In the genomic region with DNA sequence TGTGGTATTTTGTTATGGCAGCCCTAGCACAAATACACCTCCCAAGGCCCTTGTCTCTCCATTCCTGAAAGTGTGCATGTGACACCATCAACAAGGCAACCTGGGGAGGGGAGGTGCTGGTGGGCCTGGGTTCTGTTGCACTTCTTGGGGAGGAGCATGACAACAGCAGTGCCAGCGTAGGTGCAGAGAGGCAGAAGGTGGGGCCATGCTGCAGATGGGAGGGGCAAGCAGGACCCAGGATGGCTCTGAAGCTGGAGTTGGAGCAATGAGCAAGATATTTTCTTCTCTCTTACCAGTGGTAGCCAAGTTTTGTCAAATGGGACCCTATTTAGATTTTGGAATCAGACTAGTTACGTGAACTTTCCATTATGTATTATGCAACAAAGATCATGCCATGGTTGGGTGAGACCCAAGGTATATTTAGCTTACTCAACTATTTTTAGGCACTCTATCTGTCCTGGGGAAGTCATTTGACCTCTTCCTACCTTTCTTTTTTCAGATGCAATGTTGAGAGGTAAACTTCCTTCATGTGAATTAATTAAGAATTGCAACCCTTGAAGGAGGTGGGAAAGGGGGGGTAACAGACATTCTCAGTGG, we compare ENCODE assay signal across 13 cellular contexts. TPM values are rescaled to one million over a fixed set of nuclear protein-coding genes. Genes with fewer than 3 reads are reported as not detected.
A peak's percentile ranks its signal among the peaks of the same experiment; 100 is the strongest.
DNase-seq lines count a peak whose midpoint lies in the region; ATAC-seq and TF ChIP-seq lines count a peak whose summit lies in the region.
"Had no signal": no experiment of that assay in that cellular context is flagged by ENCODE, and none has a peak within 500 bp of the region (broad histone marks: within the 10 kb centered on the region; RNA-seq: fewer than 3 reads in every experiment).

No MANE protein-coding gene starts in this region.

- peak overlapping the region; percentile 70 for H3K27ac Mint-ChIP-seq in activated CD8-positive, alpha-beta T cell treated with anti-CD3 and anti-CD28 coated beads for 36 hours
- H3K27ac Mint-ChIP-seq: mesothelial cell of epicardium had no signal

- intact Hi-C loops in activated CD8-positive, alpha-beta T cell treated with anti-CD3 and anti-CD28 coated beads for 36 hours (cut with micrococcal nuclease), result no loop called here

- ATAC-seq in activated CD8-positive, alpha-beta T cell treated with anti-CD3 and anti-CD28 coated beads for 36 hours, result no peak

- no peak overlapping the region for H3K4me3 ChIP-seq in subcutaneous abdominal adipose tissue (ENCODE audit: low read depth in 1 of 5, low read length in 5 of 5)

- peak; percentile 26 for DNase-seq in SIG-M5 treated with dmso at 0.1 percent for 504 hours (lab: John Stamatoyannopoulos, UW; ENCODE audit: unreplicated experiment)
- no peak for DNase-seq in SIG-M5 (lab: John Stamatoyannopoulos, UW)
- no peak for DNase-seq in activated CD8-positive, alpha-beta T cell treated with anti-CD3 and anti-CD28 coated beads for 36 hours
- DNase-seq in iPS-NIHi7 (ENCODE audit: extremely low spot score), result peak; percentile 43
- DNase-seq in stimulated activated naive CD4-positive, alpha-beta T cell (lab: John Stamatoyannopoulos, UW), result no peak
- DNase-seq in NCI-H1105 (lab: John Stamatoyannopoulos, UW), result no peak
- DNase-seq in ureter (ENCODE audit: low spot score), result no peak
- DNase-seq: 8988T, activated T-cell treated with anti-CD3 and anti-CD28 coated beads for 4 hours, caudate nucleus, NCI-H524 had no signal

- peak overlapping the region; percentile 12 for H3K27ac ChIP-seq in subcutaneous abdominal adipose tissue (ENCODE audit: low read depth, low read length)

- peaks cover 33% of the 10 kb centered on the region for H3K36me3 Mint-ChIP-seq in activated CD8-positive, alpha-beta T cell treated with anti-CD3 and anti-CD28 coated beads for 36 hours (ENCODE audit: low read depth)
- H3K36me3 Mint-ChIP-seq: mesothelial cell of epicardium had no signal

- no peak overlapping the region for H3K4me3 Mint-ChIP-seq in activated CD8-positive, alpha-beta T cell treated with anti-CD3 and anti-CD28 coated beads for 36 hours
- H3K4me3 Mint-ChIP-seq: mesothelial cell of epicardium had no signal

- peaks cover 17 to 60% (median 47%) of the 10 kb centered on the region in 5 donors for H3K4me1 ChIP-seq in subcutaneous abdominal adipose tissue (ENCODE audit: control insufficient read depth in 5 of 5, insufficient read depth in 5 of 5, low read length in 5 of 5)

- POLR2A ChIA-PET in activated CD8-positive, alpha-beta T cell treated with anti-CD3 and anti-CD28 coated beads for 36 hours (lab: Charles Lee), result interaction anchor here (0.5 to 7.3 kb wide), 5 partner anchors 10 to 41 kb away, joined by 3 to 61 read pairs (median 4); no protein-coding TSS in a partner anchor

- no peaks in the 10 kb centered on the region for H3K9me3 ChIP-seq in subcutaneous abdominal adipose tissue (ENCODE audit: control insufficient read depth in 5 of 5, low read length in 5 of 5)

- no peaks in the 10 kb centered on the region for H3K27me3 Mint-ChIP-seq in activated CD8-positive, alpha-beta T cell treated with anti-CD3 and anti-CD28 coated beads for 36 hours

- no peak overlapping the region for H3K9ac ChIP-seq in subcutaneous abdominal adipose tissue (ENCODE audit: low read length in 5 of 5)

- no peaks in the 10 kb centered on the region for H3K9me3 Mint-ChIP-seq in activated CD8-positive, alpha-beta T cell treated with anti-CD3 and anti-CD28 coated beads for 36 hours
- H3K9me3 Mint-ChIP-seq: mesothelial cell of epicardium had no signal

- no peak for TF ChIP-seq CTCF in activated CD8-positive, alpha-beta T cell treated with anti-CD3 and anti-CD28 coated beads for 36 hours (IDR thresholded peaks at IDR 0.05)

- CTCF ChIA-PET in activated CD8-positive, alpha-beta T cell treated with anti-CD3 and anti-CD28 coated beads for 36 hours (lab: Charles Lee), result interaction anchor here (1.1 to 6.2 kb wide), 4 partner anchors 10 to 86 kb away, joined by 3 to 34 read pairs (median 26); no protein-coding TSS in a partner anchor

- H3K27me3 ChIP-seq in subcutaneous abdominal adipose tissue (ENCODE audit: control insufficient read depth in 5 of 5, insufficient read depth in 4 of 5, low read length in 5 of 5), result no peaks in the 10 kb centered on the region

- H3K36me3 ChIP-seq in subcutaneous abdominal adipose tissue (ENCODE audit: control insufficient read depth in 5 of 5, insufficient read depth in 5 of 5, low read length in 5 of 5), result no peaks in the 10 kb centered on the region

- H3K4me1 Mint-ChIP-seq in activated CD8-positive, alpha-beta T cell treated with anti-CD3 and anti-CD28 coated beads for 36 hours (ENCODE audit: low read depth), result peaks cover 79% of the 10 kb centered on the region

RNA-seq across cellular contexts. Expression of a gene that starts 3.4 kb away (rescaled TPM):
- 10 to 100 TPM; 14.1 to 14.5 TPM for total RNA-seq in activated CD8-positive, alpha-beta T cell treated with anti-CD3 and anti-CD28 coated beads for 36 hours
- 62.0 TPM for total RNA-seq in ureter

RNA-seq across cellular contexts. Expression of a gene that starts 35.1 kb away (rescaled TPM):
- not detected for total RNA-seq in activated CD8-positive, alpha-beta T cell treated with anti-CD3 and anti-CD28 coated beads for 36 hours
- 0.70 TPM for total RNA-seq in ureter
- total RNA-seq: mesothelial cell of epicardium had no signal

RNA-seq across cellular contexts. Expression of a gene that starts 49.0 kb away (rescaled TPM):
- 1 to 10 TPM; 3.2 to 3.4 TPM for total RNA-seq in activated CD8-positive, alpha-beta T cell treated with anti-CD3 and anti-CD28 coated beads for 36 hours
- 3.1 TPM for total RNA-seq in ureter
- total RNA-seq: mesothelial cell of epicardium had no signal

Comparison
In these comparisons a context has a peak if more than half of its experiments do, and no peak if none do; other contexts are left out.
1. DNase-seq: peak in SIG-M5 treated with dmso at 0.1 percent for 504 hours (single experiment) and iPS-NIHi7 (single experiment); none in SIG-M5 (single experiment), activated CD8-positive, alpha-beta T cell treated with anti-CD3 and anti-CD28 coated beads for 36 hours (single experiment), stimulated activated naive CD4-positive, alpha-beta T cell (0 of 6), NCI-H1105 (single experiment) and ureter (single experiment).